8 cellular contexts compared by ENCODE assay signal in the genomic region with DNA sequence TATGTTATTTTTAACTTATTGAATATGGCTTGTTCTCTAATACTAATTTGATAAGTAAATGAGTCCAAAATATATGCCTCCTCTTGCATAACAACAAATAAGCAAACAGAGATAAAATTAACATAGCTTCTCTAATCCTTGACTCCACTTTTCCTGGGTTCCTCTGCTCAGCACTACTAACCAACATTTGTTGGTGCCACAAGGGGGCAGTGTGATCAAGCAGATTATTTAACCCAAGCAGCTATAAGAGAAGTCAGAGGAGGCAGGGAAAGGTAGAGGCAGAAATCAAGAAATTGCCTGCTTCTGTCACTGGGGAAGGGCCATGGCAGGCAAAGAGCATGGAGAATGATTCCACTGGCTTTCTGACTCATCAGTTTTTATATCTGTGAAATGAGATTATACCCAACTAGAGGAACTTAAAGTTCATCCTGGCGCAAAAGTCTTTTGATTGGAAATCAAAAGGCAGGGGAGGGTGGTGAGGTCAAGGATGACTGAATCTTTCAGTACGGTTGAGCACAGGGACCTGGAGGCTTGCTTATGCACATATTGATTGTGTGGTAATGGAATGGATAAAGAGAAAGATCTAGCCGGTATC.
DNase-seq lines count a peak whose midpoint lies in the region; ATAC-seq and TF ChIP-seq lines count a peak whose summit lies in the region.

No MANE protein-coding gene starts in this region.

- DNase-seq in GM10248 (ENCODE audit: extremely low spot score) (peak; percentile 28), H7 (peak; percentile 35), NCI-H1092 treated with DMSO at 0.1 percent for 48 hours (lab: John Stamatoyannopoulos, UW) (peak; percentile 59), T-helper 9 cell (peak; percentile 60), astrocyte of the spinal cord (ENCODE audit: low read depth, low spot score) (peak; percentile 59), iPS-NIHi11 (ENCODE audit: low spot score) (peak; percentile 62)
- DNase-seq in stimulated activated CD4-positive, alpha-beta T cell treated with anti-CD3 and anti-CD28 coated beads, Interleukin-15, amount 100 ng/mL, for 1 hour (ENCODE audit: low read depth in 1 of 2, low spot score in 1 of 2), result peak; percentile 20 to 22

- H3K4me3 ChIP-seq in H7 (ENCODE audit: insufficient read depth, low read depth, low read length), result no peak overlapping the region
- no peak overlapping the region for H3K4me3 ChIP-seq in astrocyte of the spinal cord (ENCODE audit: low read depth, low read length)

- no peak for ATAC-seq in GM18873 (IDR thresholded peaks at IDR 0.05; ENCODE audit: low FRiP score, unreplicated experiment)

- peak; percentile 73 for TF ChIP-seq CTCF in GM10248 (IDR thresholded peaks at IDR 0.05; ENCODE audit: control extremely low read depth, extremely low read depth, low read depth, missing control alignments)
- TF ChIP-seq CTCF in astrocyte of the spinal cord (IDR thresholded peaks at IDR 0.05; ENCODE audit: low read depth, low read length), result peak; percentile 72

- H3K27me3 ChIP-seq in H7 (ENCODE audit: control insufficient read depth, insufficient read depth, low read length), result no peaks in the 10 kb centered on the region

- POLR2A ChIA-PET in GM10248 (lab: Yijun Ruan, JAX), result no interaction called here

- no peaks in the 10 kb centered on the region for H3K36me3 ChIP-seq in H7 (replicated peaks; ENCODE audit: control insufficient read depth, insufficient read depth, low read length)

- in situ Hi-C loops in astrocyte of the spinal cord (cut with HindIII; ENCODE audit: low sequenced_read_pairs), result no loop called here

- CTCF ChIA-PET in GM10248 (lab: Yijun Ruan, JAX), result interaction anchor here (0.6 to 10.3 kb wide), 33 partner anchors 8 to 1912 kb away, joined by 3 to 240 read pairs (median 5); a partner anchor contains a TSS
